21 cellular contexts compared by ENCODE assay signal in genomic region chr6:106453756-106454367, GRCh38.
A peak's percentile ranks its signal among the peaks of the same experiment; 100 is the strongest.
DNase-seq lines count a peak whose midpoint lies in the region; ATAC-seq, FAIRE-seq and TF ChIP-seq lines count a peak whose summit lies in the region.
"Had no signal": no experiment of that assay in that cellular context is flagged by ENCODE, and none has a peak within 500 bp of the region (broad histone marks: within the 10 kb centered on the region; RNA-seq: fewer than 3 reads in every experiment).

No MANE protein-coding gene starts in this region.

- no peak overlapping the region for H3K27ac ChIP-seq in GM12878 (ENCODE audit: control insufficient read depth, insufficient read depth)

- H3K79me2 ChIP-seq in GM12878 (ENCODE audit: control insufficient read depth, insufficient read depth, low read length) = no peaks in the 10 kb centered on the region

- no peak for DNase-seq in activated CD8-positive, alpha-beta memory T cell treated with anti-CD3 and anti-CD28 coated beads, Interleukin-2, amount 10 ng/mL, durations not matched to agents 7 days and 5 days
- DNase-seq in activated CD8-positive, alpha-beta memory T cell treated with anti-CD3 and anti-CD28 coated beads, Interleukin-2, amount 50 U/mL, for 4 hours = no peak
- DNase-seq in GM12878 (ENCODE audit: low read depth, low spot score) = no peak
- DNase-seq in cortex of kidney (lab: John Stamatoyannopoulos, UW) = no peak
- DNase-seq in cardiac septum (ENCODE audit: low spot score) = no peak
- no peak for DNase-seq in sciatic nerve (ENCODE audit: low spot score)
- DNase-seq: COR-L47, GDM1, KBM-7, MV-4-11, NCI-H187, NCI-H2107, NCI-H510A, NCI-H748 treated with DMSO at 0.1 percent for 48 hours, RPMI8226, SHP77 treated with DMSO at 0.1 percent for 48 hours had no signal

- no peak overlapping the region for H3K4me2 ChIP-seq in GM12878 (ENCODE audit: control insufficient read depth, insufficient read depth)

- POLR2A ChIA-PET in GM12878 (lab: Charles Lee) = no interaction called here

- H3K4me1 ChIP-seq in GM12878 (ENCODE audit: control insufficient read depth, insufficient read depth, low read length) (no peaks in the 10 kb centered on the region), iPS-15b (ENCODE audit: control insufficient read depth, insufficient read depth, low read length) (peaks cover 8% of the 10 kb centered on the region)

- H3K4me3 ChIP-seq in GM12878 (no peak overlapping the region), iPS-15b (ENCODE audit: low read depth, low read length) (peak overlapping the region; percentile 37)

- no peaks in the 10 kb centered on the region for H3K36me3 Mint-ChIP-seq in activated CD8-positive, alpha-beta memory T cell treated with anti-CD3 and anti-CD28 coated beads, Interleukin-2, amount 10 ng/mL, durations not matched to agents 7 days and 5 days

- no peak overlapping the region for H2AFZ ChIP-seq in GM12878 (ENCODE audit: control insufficient read depth, low read depth, low read length)

- no TSS peak for BruUV-seq in GM12878 (replicated peaks; lab: Mats Ljungman, UMichigan)

- SMC1A ChIA-PET in GM12878 (lab: Charles Lee; ENCODE audit: uncharacterized antibody, unreplicated experiment) = interaction anchor here (0.7 to 1.9 kb wide), 3 partner anchors 9 to 526 kb away, joined by 3 to 6 read pairs (median 4); no protein-coding TSS in a partner anchor

- no peak for TF ChIP-seq EP300 in GM12878 (IDR thresholded peaks at IDR 0.05; ENCODE audit: borderline replicate concordance in 1 of 2, control insufficient read depth in 1 of 2, low read depth in 2 of 2, low read length in 2 of 2)

- H3K4me1 Mint-ChIP-seq in activated CD8-positive, alpha-beta memory T cell treated with anti-CD3 and anti-CD28 coated beads, Interleukin-2, amount 10 ng/mL, durations not matched to agents 7 days and 5 days = no peaks in the 10 kb centered on the region
- H3K4me1 Mint-ChIP-seq: B cell had no signal

- H3K4me3 Mint-ChIP-seq in activated CD8-positive, alpha-beta memory T cell treated with anti-CD3 and anti-CD28 coated beads, Interleukin-2, amount 10 ng/mL, durations not matched to agents 7 days and 5 days = no peak overlapping the region
- H3K4me3 Mint-ChIP-seq: B cell had no signal

- H3K9me3 Mint-ChIP-seq in activated CD8-positive, alpha-beta memory T cell treated with anti-CD3 and anti-CD28 coated beads, Interleukin-2, amount 10 ng/mL, durations not matched to agents 7 days and 5 days (ENCODE audit: low read depth) = no peaks in the 10 kb centered on the region

- ATAC-seq in activated CD8-positive, alpha-beta memory T cell treated with anti-CD3 and anti-CD28 coated beads, Interleukin-2, amount 10 ng/mL, durations not matched to agents 7 days and 5 days = peak; percentile 16
- peak; percentile 46; the same call in 2 of the 3 replicates for ATAC-seq in GM12878
- no peak for ATAC-seq in sciatic nerve
- ATAC-seq: HepG2 had no signal

- H3K27me3 ChIP-seq in GM12878 (replicated peaks in 1 of 2; ENCODE audit: control insufficient read depth in 2 of 2, insufficient read depth in 2 of 2, low read length in 1 of 2) (no peaks in the 10 kb centered on the region; a peak in 1 of 4 replicates), iPS-15b (ENCODE audit: control insufficient read depth, insufficient read depth, low read length) (no peaks in the 10 kb centered on the region)

- CTCF ChIA-PET in activated CD8-positive, alpha-beta memory T cell treated with anti-CD3 and anti-CD28 coated beads, Interleukin-2, amount 10 ng/mL, durations not matched to agents 7 days and 5 days (lab: Charles Lee) = interaction anchor here (1.0 to 1.5 kb wide), 2 partner anchors 8 to 14 kb away, joined by 3 read pairs; no protein-coding TSS in a partner anchor
- CTCF ChIA-PET in GM12878 (lab: Yijun Ruan, JAX) = interaction anchor here (0.9 to 17.0 kb wide), 3 partner anchors 10 to 112 kb away, joined by 3 to 403 read pairs (median 6); no protein-coding TSS in a partner anchor

- H3K9ac ChIP-seq in GM12878 (ENCODE audit: control insufficient read depth, insufficient read depth, low read length) = no peak overlapping the region
- H3K9ac ChIP-seq in iPS-15b (ENCODE audit: low read depth, low read length) = no peak overlapping the region

- no peak for TF ChIP-seq POLR2A in GM12878 (IDR thresholded peaks at IDR 0.05; ENCODE audit: low read depth, low read length)

- no peak for TF ChIP-seq CTCF in GM12878 (IDR thresholded peaks at IDR 0.05 in 2 of 3, conservative IDR thresholded peaks at IDR 0.05 in 1 of 3; ENCODE audit: control insufficient read depth in 2 of 3, extremely low read depth in 1 of 3, insufficient read depth in 1 of 3, low read depth in 3 of 3, low read length in 3 of 3)

- H3K9me3 ChIP-seq in GM12878 (replicated peaks; ENCODE audit: control insufficient read depth, insufficient read depth, low read length) (no peaks in the 10 kb centered on the region), iPS-15b (ENCODE audit: control insufficient read depth, insufficient read depth, low read length) (no peaks in the 10 kb centered on the region)

- RAD21 ChIA-PET in GM12878 (lab: Charles Lee; ENCODE audit: unreplicated experiment) = interaction anchor here (1.3 kb wide), 1 partner anchor 57 kb away, joined by 3 read pairs; no protein-coding TSS in a partner anchor

- intact Hi-C loops in GM12878 (cut with micrococcal nuclease; ENCODE audit: unreplicated experiment) (no loop called here), cardiac septum (cut with DNase I) (no loop called here), sciatic nerve (cut with DNase I) (no loop called here)

- H3K36me3 ChIP-seq in GM12878 (ENCODE audit: control insufficient read depth in 2 of 2, insufficient read depth in 2 of 2, low read length in 1 of 2) (no peaks in the 10 kb centered on the region), iPS-15b (ENCODE audit: control insufficient read depth, insufficient read depth, low read length) (no peaks in the 10 kb centered on the region)

- in situ Hi-C loops in GM12878 (cut with MboI) = no loop called here

- TF ChIP-seq RAD21 in GM12878 (IDR thresholded peaks at IDR 0.05; ENCODE audit: insufficient read depth, low read depth, low read length) = no peak

- H3K27ac Mint-ChIP-seq in activated CD8-positive, alpha-beta memory T cell treated with anti-CD3 and anti-CD28 coated beads, Interleukin-2, amount 10 ng/mL, durations not matched to agents 7 days and 5 days = no peak overlapping the region
- H3K27ac Mint-ChIP-seq: B cell had no signal

- H3K27me3 Mint-ChIP-seq in activated CD8-positive, alpha-beta memory T cell treated with anti-CD3 and anti-CD28 coated beads, Interleukin-2, amount 10 ng/mL, durations not matched to agents 7 days and 5 days = no peaks in the 10 kb centered on the region
- H3K27me3 Mint-ChIP-seq: B cell had no signal

- FAIRE-seq in GM12878 (lab: Jason Lieb, UNC) = no peak
- FAIRE-seq: GM12891, GM19239, HepG2 had no signal

- H4K20me1 ChIP-seq in GM12878 (ENCODE audit: control insufficient read depth, insufficient read depth) = no peaks in the 10 kb centered on the region

- WGBS in GM12878 (ENCODE audit: insufficient coverage, insufficient replicate concordance, low lambda C conversion rate, missing lambda C conversion rate) = 85% methylated on average over 6 of the region's 6 CpGs

TF ChIP-seq in GM12878, 131 proteins besides CTCF, POLR2A, EP300 and RAD21:
- TF ChIP-seq EZH2 (IDR thresholded peaks at IDR 0.05; ENCODE audit: borderline replicate concordance, control insufficient read depth, low read depth, low read length) = no peak
- TF ChIP-seq BRCA1 (IDR thresholded peaks at IDR 0.05; ENCODE audit: low read depth, low read length) = no peak
- TF ChIP-seq CBX3 (IDR thresholded peaks at IDR 0.05; ENCODE audit: borderline replicate concordance, low read depth) = no peak
- TF ChIP-seq MTA2 (IDR thresholded peaks at IDR 0.05; ENCODE audit: low read depth) = no peak
- no peak for TF ChIP-seq ATF7 (IDR thresholded peaks at IDR 0.05; ENCODE audit: low read depth)
- TF ChIP-seq STAT1 (conservative IDR thresholded peaks at IDR 0.05) = no peak
- TF ChIP-seq PAX5 (IDR thresholded peaks at IDR 0.05; ENCODE audit: borderline replicate concordance, low read depth, low read length) = no peak
- no peak for TF ChIP-seq IRF4 (IDR thresholded peaks at IDR 0.05; ENCODE audit: low read depth, low read length)
